ENCODE assay signal across 1 cellular context in the genomic region with DNA sequence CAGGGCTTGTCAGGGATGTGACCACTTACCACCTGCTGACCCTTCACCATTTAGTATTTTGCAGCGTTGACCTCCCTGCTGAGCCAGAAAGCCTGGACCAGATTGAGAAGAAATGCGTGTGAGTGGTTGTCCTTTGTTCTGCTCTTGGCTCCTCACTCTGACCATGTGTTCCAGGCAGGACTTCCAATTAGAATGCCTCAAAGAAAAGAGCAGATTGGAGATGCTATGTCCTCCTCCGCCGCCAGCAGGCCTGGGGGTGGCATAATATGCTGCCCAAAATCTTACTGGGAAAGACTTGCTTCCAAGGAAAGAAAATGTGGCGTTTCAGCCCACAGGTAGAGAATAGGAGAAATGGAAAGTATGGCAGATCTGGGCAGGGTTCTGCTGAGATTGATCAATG.
TF ChIP-seq lines count a peak whose summit lies in the region.

No MANE protein-coding gene starts in this region.

TF ChIP-seq in H1, 55 proteins besides CTCF, POLR2A, EP300 and RAD21:
- no peak for TF ChIP-seq CEBPB (IDR thresholded peaks at IDR 0.05; ENCODE audit: low read depth, low read length)
- TF ChIP-seq PHF8 (conservative IDR thresholded peaks at IDR 0.05; ENCODE audit: low read depth, low read length): no peak
- no peak for TF ChIP-seq POU5F1 (IDR thresholded peaks at IDR 0.05; ENCODE audit: low read depth, low read length)
- no peak for TF ChIP-seq GTF2F1 (IDR thresholded peaks at IDR 0.05; ENCODE audit: borderline replicate concordance, low read depth, low read length)
- TF ChIP-seq CTBP2 (IDR thresholded peaks at IDR 0.05; ENCODE audit: borderline replicate concordance, insufficient read depth, insufficient read length, low read length): no peak
- no peak for TF ChIP-seq GABPA (IDR thresholded peaks at IDR 0.05; ENCODE audit: borderline replicate concordance, insufficient read depth, low read length)
- no peak for TF ChIP-seq TBP (IDR thresholded peaks at IDR 0.05; ENCODE audit: low read depth, low read length)
- no peak for TF ChIP-seq RFX5 (IDR thresholded peaks at IDR 0.05; ENCODE audit: borderline replicate concordance, low read depth, low read length)
- TF ChIP-seq HDAC2 (IDR thresholded peaks at IDR 0.05; ENCODE audit: borderline replicate concordance in 1 of 2, low read depth in 2 of 2, low read length in 2 of 2): no peak
- no peak for TF ChIP-seq SP1 (IDR thresholded peaks at IDR 0.05; ENCODE audit: low read depth, low read length)
- TF ChIP-seq ZNF274 (IDR thresholded peaks at IDR 0.05; ENCODE audit: borderline replicate concordance, extremely low read depth, low read length): no peak
